Comparison of ENCODE assay signal across 1 cellular context in the genomic region with DNA sequence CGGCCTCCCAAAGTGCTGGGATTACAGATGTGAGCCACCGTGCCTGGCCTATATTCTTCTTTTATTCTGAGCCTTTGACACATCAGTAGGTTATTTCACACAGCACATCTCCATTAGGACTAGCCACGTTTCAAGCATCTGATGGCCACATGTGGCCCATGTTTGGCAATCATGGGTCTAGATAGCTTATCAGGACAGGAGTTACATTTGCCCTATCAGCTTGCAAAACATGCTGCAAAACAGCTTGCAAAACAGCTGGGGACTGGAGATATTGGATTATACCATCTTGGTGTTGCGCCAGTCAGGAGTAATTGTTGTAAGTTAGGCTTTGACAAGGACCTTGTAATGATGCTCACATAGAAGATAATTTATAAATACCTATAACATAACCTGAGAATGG.
TF ChIP-seq lines count a peak whose summit lies in the region.

No MANE protein-coding gene starts in this region.

TF ChIP-seq in K562, 482 proteins besides CTCF, POLR2A, EP300 and RAD21 (continued from another document and continues in another):
- no peak for TF ChIP-seq ZBTB40 (IDR thresholded peaks at IDR 0.05)
- no peak for TF ChIP-seq ZBTB40 (CRISPR knock-in tag; IDR thresholded peaks at IDR 0.05)
- TF ChIP-seq ZNF592 (IDR thresholded peaks at IDR 0.05) = peak; percentile 59; the same call in 1 of the 2 replicates
- no peak for TF ChIP-seq SMARCB1 (IDR thresholded peaks at IDR 0.05; ENCODE audit: insufficient read length, low read depth)
- TF ChIP-seq SLC30A9 (CRISPR knock-in tag; IDR thresholded peaks at IDR 0.05) = no peak
- TF ChIP-seq HES1 (IDR thresholded peaks at IDR 0.05; ENCODE audit: low read depth) = peak; percentile 93
- no peak for TF ChIP-seq PTBP1 (IDR thresholded peaks at IDR 0.05; ENCODE audit: low read depth, low read length)
- TF ChIP-seq POLR2AphosphoS5 (IDR thresholded peaks at IDR 0.05; ENCODE audit: control insufficient read depth, insufficient read depth, low read depth, low read length) = peak; percentile 92
- TF ChIP-seq RNF2 (IDR thresholded peaks at IDR 0.05) = peak; percentile 57; the same call in 1 of the 2 replicates
- TF ChIP-seq SNIP1 (IDR thresholded peaks at IDR 0.05; ENCODE audit: low read depth) = no peak
- TF ChIP-seq, protein P1, sequence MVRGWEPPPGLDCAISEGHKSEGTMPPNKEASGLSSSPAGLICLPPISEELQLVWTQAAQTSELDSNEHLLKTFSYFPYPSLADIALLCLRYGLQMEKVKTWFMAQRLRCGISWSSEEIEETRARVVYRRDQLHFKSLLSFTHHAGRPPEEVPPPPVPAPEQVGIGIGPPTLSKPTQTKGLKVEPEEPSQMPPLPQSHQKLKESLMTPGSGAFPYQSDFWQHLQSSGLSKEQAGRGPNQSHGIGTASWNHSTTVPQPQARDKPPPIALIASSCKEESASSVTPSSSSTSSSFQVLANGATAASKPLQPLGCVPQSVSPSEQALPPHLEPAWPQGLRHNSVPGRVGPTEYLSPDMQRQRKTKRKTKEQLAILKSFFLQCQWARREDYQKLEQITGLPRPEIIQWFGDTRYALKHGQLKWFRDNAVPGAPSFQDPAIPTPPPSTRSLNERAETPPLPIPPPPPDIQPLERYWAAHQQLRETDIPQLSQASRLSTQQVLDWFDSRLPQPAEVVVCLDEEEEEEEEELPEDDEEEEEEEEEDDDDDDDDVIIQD (CRISPR knock-in tag; IDR thresholded peaks at IDR 0.05) = no peak
- TF ChIP-seq RBM17 (IDR thresholded peaks at IDR 0.05; ENCODE audit: borderline replicate concordance, low read depth, low read length) = no peak
- no peak for TF ChIP-seq HNRNPH1 (optimal IDR thresholded peaks at IDR 0.05; ENCODE audit: low read depth, low read length)
- TF ChIP-seq ILF3 (IDR thresholded peaks at IDR 0.05; ENCODE audit: borderline replicate concordance) = no peak
- 0 out of 2 replicates have a peak, but pooled peaks have one; percentile 50 for TF ChIP-seq RUNX1 (IDR thresholded peaks at IDR 0.05; ENCODE audit: low read depth)
- peak; percentile 97 for TF ChIP-seq CEBPB (tag; IDR thresholded peaks at IDR 0.05)
- TF ChIP-seq ZNF12 (CRISPR knock-in tag; IDR thresholded peaks at IDR 0.05) = no peak
- peak; percentile 26; the same call in 1 of the 2 replicates for TF ChIP-seq ZNF274 (IDR thresholded peaks at IDR 0.05; ENCODE audit: borderline replicate concordance, low read depth, low read length)
- TF ChIP-seq ELF2 (CRISPR knock-in tag; IDR thresholded peaks at IDR 0.05) = no peak
- peak; percentile 36 for TF ChIP-seq POLR3A (IDR thresholded peaks at IDR 0.05; ENCODE audit: borderline replicate concordance, extremely low read depth, insufficient read depth, insufficient read length)
- TF ChIP-seq MGA (IDR thresholded peaks at IDR 0.05) = peak; percentile 47; the same call in 1 of the 2 replicates
- TF ChIP-seq SMAD2 (IDR thresholded peaks at IDR 0.05; ENCODE audit: low read depth, low read length) = no peak
- TF ChIP-seq SRSF9 (IDR thresholded peaks at IDR 0.05; ENCODE audit: borderline replicate concordance, low read depth, low read length) = no peak
